Comparison of ENCODE assay signal across 7 cellular contexts in genomic region chr3:51389423-51390183, GRCh38. TPM values are rescaled to one million over a fixed set of nuclear protein-coding genes. Genes with fewer than 3 reads are reported as not detected.
A peak's percentile ranks its signal among the peaks of the same experiment; 100 is the strongest.
DNase-seq lines count a peak whose midpoint lies in the region; ATAC-seq and TF ChIP-seq lines count a peak whose summit lies in the region.

No MANE protein-coding gene starts in this region.

- DNase-seq in GDM1 (lab: John Stamatoyannopoulos, UW) = peak; percentile 34
- DNase-seq in M059J (ENCODE audit: low read depth) = peak; percentile 32
- DNase-seq in activated CD8-positive, alpha-beta T cell treated with anti-CD3 and anti-CD28 coated beads, Interleukin-2, amount 10 ng/mL, durations not matched to agents 7 days and 5 days = peak; percentile 71
- DNase-seq in epidermal melanocyte (ENCODE audit: insufficient read length, low spot score) = peak; percentile 42
- peak in 1 of 2 donors; percentile 40 for DNase-seq in tibial artery

- H3K9ac ChIP-seq in mucosa of stomach (ENCODE audit: low read length) = peak overlapping the region; percentile 23

- peak; percentile 44 to 61 for TF ChIP-seq CTCF in tibial artery (IDR thresholded peaks at IDR 0.05)

- intact Hi-C loops in tibial artery (cut with DNase I; ENCODE audit: low total_unique reads) = loop anchor here (5.0 to 10.0 kb wide), 3 partner anchors 285 to 815 kb away; partner anchors contain the start of genes MAPKAPK3 and TEX264

- peaks cover 22% of the 10 kb centered on the region for H3K36me3 ChIP-seq in mucosa of stomach (ENCODE audit: control insufficient read depth, insufficient read depth, low read length)
- peaks cover 18 to 53% (median 32%) of the 10 kb centered on the region in 3 donors for H3K36me3 ChIP-seq in tibial artery

- H3K27me3 ChIP-seq in mucosa of stomach (ENCODE audit: control insufficient read depth, insufficient read depth, low read length) (no peaks in the 10 kb centered on the region), tibial artery (no peaks in the 10 kb centered on the region)

- H3K36me3 Mint-ChIP-seq in activated CD8-positive, alpha-beta T cell treated with anti-CD3 and anti-CD28 coated beads, Interleukin-2, amount 10 ng/mL, durations not matched to agents 7 days and 5 days (ENCODE audit: low read depth) = peaks cover 60% of the 10 kb centered on the region

- H3K9me3 Mint-ChIP-seq in activated CD8-positive, alpha-beta T cell treated with anti-CD3 and anti-CD28 coated beads, Interleukin-2, amount 10 ng/mL, durations not matched to agents 7 days and 5 days (ENCODE audit: insufficient read depth) = no peaks in the 10 kb centered on the region

- CTCF ChIA-PET in activated CD8-positive, alpha-beta T cell treated with anti-CD3 and anti-CD28 coated beads, Interleukin-2, amount 10 ng/mL, durations not matched to agents 7 days and 5 days (lab: Charles Lee) = interaction anchor here (0.7 to 8.4 kb wide), 32 partner anchors 8 to 820 kb away, joined by 3 to 106 read pairs (median 4); partner anchors contain the start of genes CISH, DCAF1, HEMK1 and MAPKAPK3

- no peaks in the 10 kb centered on the region for H3K27me3 Mint-ChIP-seq in activated CD8-positive, alpha-beta T cell treated with anti-CD3 and anti-CD28 coated beads, Interleukin-2, amount 10 ng/mL, durations not matched to agents 7 days and 5 days (ENCODE audit: low read depth)

- peaks cover 77% of the 10 kb centered on the region for H3K4me1 ChIP-seq in mucosa of stomach (ENCODE audit: control insufficient read depth, insufficient read depth, low read length)
- peaks cover 0 to 83% (median 56%) of the 10 kb centered on the region in 4 donors for H3K4me1 ChIP-seq in tibial artery

- H3K4me3 ChIP-seq in mucosa of stomach (ENCODE audit: low read length) = no peak overlapping the region
- no peak overlapping the region for H3K4me3 ChIP-seq in tibial artery

- no peak overlapping the region for H3K27ac Mint-ChIP-seq in activated CD8-positive, alpha-beta T cell treated with anti-CD3 and anti-CD28 coated beads, Interleukin-2, amount 10 ng/mL, durations not matched to agents 7 days and 5 days

- peaks cover 70% of the 10 kb centered on the region for H3K4me1 Mint-ChIP-seq in activated CD8-positive, alpha-beta T cell treated with anti-CD3 and anti-CD28 coated beads, Interleukin-2, amount 10 ng/mL, durations not matched to agents 7 days and 5 days (ENCODE audit: low read depth)

- H3K9me3 ChIP-seq in mucosa of stomach (ENCODE audit: control insufficient read depth, low read length) (no peaks in the 10 kb centered on the region), tibial artery (no peaks in the 10 kb centered on the region)

- no peak overlapping the region for H3K4me3 Mint-ChIP-seq in activated CD8-positive, alpha-beta T cell treated with anti-CD3 and anti-CD28 coated beads, Interleukin-2, amount 10 ng/mL, durations not matched to agents 7 days and 5 days

- POLR2A ChIA-PET in activated CD8-positive, alpha-beta T cell treated with anti-CD3 and anti-CD28 coated beads, Interleukin-2, amount 10 ng/mL, durations not matched to agents 7 days and 5 days (lab: Charles Lee) = interaction anchor here (2.3 kb wide), 1 partner anchor 778 kb away, joined by 5 read pairs; the partner anchor contains the start of gene CISH

- H3K27ac ChIP-seq in tibial artery = peak overlapping the region; percentile 67 to 84

- ATAC-seq in activated CD8-positive, alpha-beta T cell treated with anti-CD3 and anti-CD28 coated beads, Interleukin-2, amount 10 ng/mL, durations not matched to agents 7 days and 5 days = no peak
- no peak for ATAC-seq in GM18511 (IDR thresholded peaks at IDR 0.05; ENCODE audit: unreplicated experiment)

RNA-seq across cellular contexts. Expression of gene RBM15B, which starts 1.5 kb away (rescaled TPM):
- total RNA-seq in M059J (2014; rRNA removed; shearing (Covaris generic)) = 7.7 and 13.3 TPM in 2 replicates
- total RNA-seq in activated CD8-positive, alpha-beta T cell treated with anti-CD3 and anti-CD28 coated beads, Interleukin-2, amount 10 ng/mL, durations not matched to agents 7 days and 5 days = 10 to 100 TPM; 30.7 to 30.8 TPM

RNA-seq across cellular contexts. Expression of gene MANF, which starts 4.5 kb away (rescaled TPM):
- 190 and 279 TPM in 2 replicates for total RNA-seq in M059J (2014; rRNA removed; shearing (Covaris generic))
- 100 to 1,000 TPM; 136 to 140 TPM for total RNA-seq in activated CD8-positive, alpha-beta T cell treated with anti-CD3 and anti-CD28 coated beads, Interleukin-2, amount 10 ng/mL, durations not matched to agents 7 days and 5 days
